Comparison of ENCODE assay signal across 1 cellular context in the genomic region with DNA sequence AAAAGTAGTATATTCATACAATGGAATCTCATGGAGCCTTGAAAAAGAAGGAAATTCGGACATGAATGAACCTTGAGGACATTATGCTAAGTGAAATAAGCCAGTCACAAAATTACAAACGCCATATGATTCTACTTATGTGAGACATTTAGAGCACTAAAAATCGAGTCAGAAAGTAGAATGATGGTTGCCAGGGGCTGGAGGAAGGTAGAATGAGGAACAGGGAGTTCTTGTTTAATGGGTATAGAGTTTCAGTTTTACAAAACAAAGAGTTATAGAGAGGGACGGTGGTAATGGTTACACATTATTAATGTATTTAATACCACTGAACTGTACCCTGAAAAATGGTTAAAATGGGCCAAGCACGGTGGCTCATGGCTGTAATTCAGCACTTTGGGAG.
TF ChIP-seq lines count a peak whose summit lies in the region.

No MANE protein-coding gene starts in this region.

TF ChIP-seq in GM12878, 131 proteins besides CTCF, POLR2A, EP300 and RAD21 (continued from another document and continues in another):
- TF ChIP-seq, protein P1, sequence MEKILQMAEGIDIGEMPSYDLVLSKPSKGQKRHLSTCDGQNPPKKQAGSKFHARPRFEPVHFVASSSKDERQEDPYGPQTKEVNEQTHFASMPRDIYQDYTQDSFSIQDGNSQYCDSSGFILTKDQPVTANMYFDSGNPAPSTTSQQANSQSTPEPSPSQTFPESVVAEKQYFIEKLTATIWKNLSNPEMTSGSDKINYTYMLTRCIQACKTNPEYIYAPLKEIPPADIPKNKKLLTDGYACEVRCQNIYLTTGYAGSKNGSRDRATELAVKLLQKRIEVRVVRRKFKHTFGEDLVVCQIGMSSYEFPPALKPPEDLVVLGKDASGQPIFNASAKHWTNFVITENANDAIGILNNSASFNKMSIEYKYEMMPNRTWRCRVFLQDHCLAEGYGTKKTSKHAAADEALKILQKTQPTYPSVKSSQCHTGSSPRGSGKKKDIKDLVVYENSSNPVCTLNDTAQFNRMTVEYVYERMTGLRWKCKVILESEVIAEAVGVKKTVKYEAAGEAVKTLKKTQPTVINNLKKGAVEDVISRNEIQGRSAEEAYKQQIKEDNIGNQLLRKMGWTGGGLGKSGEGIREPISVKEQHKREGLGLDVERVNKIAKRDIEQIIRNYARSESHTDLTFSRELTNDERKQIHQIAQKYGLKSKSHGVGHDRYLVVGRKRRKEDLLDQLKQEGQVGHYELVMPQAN (conservative IDR thresholded peaks at IDR 0.05), result peak; percentile 57; the same call in 1 of the 2 replicates
- TF ChIP-seq JUNB (IDR thresholded peaks at IDR 0.05), result peak; percentile 23
- no peak for TF ChIP-seq PAX5 (IDR thresholded peaks at IDR 0.05; ENCODE audit: borderline replicate concordance, low read depth, low read length)
- TF ChIP-seq BHLHE40 (IDR thresholded peaks at IDR 0.05; ENCODE audit: borderline replicate concordance in 1 of 2, low read depth in 2 of 2, low read length in 1 of 2), result peak in 1 of 2 experiments; percentile 25; a peak in 1 of 4 replicates
- TF ChIP-seq ZSCAN29 (IDR thresholded peaks at IDR 0.05), result no peak
- TF ChIP-seq ESRRA (IDR thresholded peaks at IDR 0.05; ENCODE audit: low read length), result no peak
- no peak for TF ChIP-seq EED (IDR thresholded peaks at IDR 0.05; ENCODE audit: low read depth)
- no peak for TF ChIP-seq SUZ12 (IDR thresholded peaks at IDR 0.05; ENCODE audit: unreplicated experiment)
- no peak for TF ChIP-seq NR2C1 (IDR thresholded peaks at IDR 0.05)
- peak; percentile 42; the same call in 1 of the 2 replicates for TF ChIP-seq BACH1 (IDR thresholded peaks at IDR 0.05; ENCODE audit: borderline replicate concordance)
- TF ChIP-seq, protein P2, sequence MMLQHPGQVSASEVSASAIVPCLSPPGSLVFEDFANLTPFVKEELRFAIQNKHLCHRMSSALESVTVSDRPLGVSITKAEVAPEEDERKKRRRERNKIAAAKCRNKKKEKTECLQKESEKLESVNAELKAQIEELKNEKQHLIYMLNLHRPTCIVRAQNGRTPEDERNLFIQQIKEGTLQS (IDR thresholded peaks at IDR 0.05; ENCODE audit: borderline replicate concordance, extremely low read depth, low read depth, low read length), result no peak
- TF ChIP-seq MYB (IDR thresholded peaks at IDR 0.05; ENCODE audit: borderline replicate concordance, low read depth, low read length), result no peak
- TF ChIP-seq, protein P3, sequence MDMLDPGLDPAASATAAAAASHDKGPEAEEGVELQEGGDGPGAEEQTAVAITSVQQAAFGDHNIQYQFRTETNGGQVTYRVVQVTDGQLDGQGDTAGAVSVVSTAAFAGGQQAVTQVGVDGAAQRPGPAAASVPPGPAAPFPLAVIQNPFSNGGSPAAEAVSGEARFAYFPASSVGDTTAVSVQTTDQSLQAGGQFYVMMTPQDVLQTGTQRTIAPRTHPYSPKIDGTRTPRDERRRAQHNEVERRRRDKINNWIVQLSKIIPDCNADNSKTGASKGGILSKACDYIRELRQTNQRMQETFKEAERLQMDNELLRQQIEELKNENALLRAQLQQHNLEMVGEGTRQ (IDR thresholded peaks at IDR 0.05; ENCODE audit: borderline replicate concordance, low read depth, low read length), result no peak
- no peak for TF ChIP-seq SIX5 (IDR thresholded peaks at IDR 0.05; ENCODE audit: low read depth, low read length, severe bottlenecking)
- 0 out of 2 replicates have a peak, but pooled peaks have one; percentile 29 for TF ChIP-seq NFIC (IDR thresholded peaks at IDR 0.05; ENCODE audit: low read depth, low read length)
- TF ChIP-seq SMAD1 (IDR thresholded peaks at IDR 0.05; ENCODE audit: low read depth, partially characterized antibody), result no peak
- no peak for TF ChIP-seq TCF7 (IDR thresholded peaks at IDR 0.05; ENCODE audit: borderline replicate concordance)
- TF ChIP-seq, protein P4, sequence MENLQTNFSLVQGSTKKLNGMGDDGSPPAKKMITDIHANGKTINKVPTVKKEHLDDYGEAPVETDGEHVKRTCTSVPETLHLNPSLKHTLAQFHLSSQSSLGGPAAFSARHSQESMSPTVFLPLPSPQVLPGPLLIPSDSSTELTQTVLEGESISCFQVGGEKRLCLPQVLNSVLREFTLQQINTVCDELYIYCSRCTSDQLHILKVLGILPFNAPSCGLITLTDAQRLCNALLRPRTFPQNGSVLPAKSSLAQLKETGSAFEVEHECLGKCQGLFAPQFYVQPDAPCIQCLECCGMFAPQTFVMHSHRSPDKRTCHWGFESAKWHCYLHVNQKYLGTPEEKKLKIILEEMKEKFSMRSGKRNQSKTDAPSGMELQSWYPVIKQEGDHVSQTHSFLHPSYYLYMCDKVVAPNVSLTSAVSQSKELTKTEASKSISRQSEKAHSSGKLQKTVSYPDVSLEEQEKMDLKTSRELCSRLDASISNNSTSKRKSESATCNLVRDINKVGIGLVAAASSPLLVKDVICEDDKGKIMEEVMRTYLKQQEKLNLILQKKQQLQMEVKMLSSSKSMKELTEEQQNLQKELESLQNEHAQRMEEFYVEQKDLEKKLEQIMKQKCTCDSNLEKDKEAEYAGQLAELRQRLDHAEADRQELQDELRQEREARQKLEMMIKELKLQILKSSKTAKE (IDR thresholded peaks at IDR 0.05; ENCODE audit: low read depth, poor library complexity, severe bottlenecking), result peak; percentile 63
- TF ChIP-seq RB1 (IDR thresholded peaks at IDR 0.05; ENCODE audit: borderline replicate concordance), result no peak
- no peak for TF ChIP-seq MYC (IDR thresholded peaks at IDR 0.05; ENCODE audit: insufficient read depth, insufficient read length, insufficient replicate concordance, low read length, severe bottlenecking)
- no peak for TF ChIP-seq KLF5 (IDR thresholded peaks at IDR 0.05; ENCODE audit: partially characterized antibody)
- TF ChIP-seq TCF12 (IDR thresholded peaks at IDR 0.05; ENCODE audit: low read depth, low read length), result no peak
- no peak for TF ChIP-seq SUPT20H (IDR thresholded peaks at IDR 0.05; ENCODE audit: borderline replicate concordance, control insufficient read depth, low read depth, low read length)
- no peak for TF ChIP-seq NFXL1 (IDR thresholded peaks at IDR 0.05; ENCODE audit: borderline replicate concordance)
- TF ChIP-seq ATF7 (IDR thresholded peaks at IDR 0.05; ENCODE audit: low read depth), result peak; percentile 48; the same call in 1 of the 2 replicates
- TF ChIP-seq SP1 (IDR thresholded peaks at IDR 0.05; ENCODE audit: low read depth, low read length), result no peak
- TF ChIP-seq, protein P5, sequence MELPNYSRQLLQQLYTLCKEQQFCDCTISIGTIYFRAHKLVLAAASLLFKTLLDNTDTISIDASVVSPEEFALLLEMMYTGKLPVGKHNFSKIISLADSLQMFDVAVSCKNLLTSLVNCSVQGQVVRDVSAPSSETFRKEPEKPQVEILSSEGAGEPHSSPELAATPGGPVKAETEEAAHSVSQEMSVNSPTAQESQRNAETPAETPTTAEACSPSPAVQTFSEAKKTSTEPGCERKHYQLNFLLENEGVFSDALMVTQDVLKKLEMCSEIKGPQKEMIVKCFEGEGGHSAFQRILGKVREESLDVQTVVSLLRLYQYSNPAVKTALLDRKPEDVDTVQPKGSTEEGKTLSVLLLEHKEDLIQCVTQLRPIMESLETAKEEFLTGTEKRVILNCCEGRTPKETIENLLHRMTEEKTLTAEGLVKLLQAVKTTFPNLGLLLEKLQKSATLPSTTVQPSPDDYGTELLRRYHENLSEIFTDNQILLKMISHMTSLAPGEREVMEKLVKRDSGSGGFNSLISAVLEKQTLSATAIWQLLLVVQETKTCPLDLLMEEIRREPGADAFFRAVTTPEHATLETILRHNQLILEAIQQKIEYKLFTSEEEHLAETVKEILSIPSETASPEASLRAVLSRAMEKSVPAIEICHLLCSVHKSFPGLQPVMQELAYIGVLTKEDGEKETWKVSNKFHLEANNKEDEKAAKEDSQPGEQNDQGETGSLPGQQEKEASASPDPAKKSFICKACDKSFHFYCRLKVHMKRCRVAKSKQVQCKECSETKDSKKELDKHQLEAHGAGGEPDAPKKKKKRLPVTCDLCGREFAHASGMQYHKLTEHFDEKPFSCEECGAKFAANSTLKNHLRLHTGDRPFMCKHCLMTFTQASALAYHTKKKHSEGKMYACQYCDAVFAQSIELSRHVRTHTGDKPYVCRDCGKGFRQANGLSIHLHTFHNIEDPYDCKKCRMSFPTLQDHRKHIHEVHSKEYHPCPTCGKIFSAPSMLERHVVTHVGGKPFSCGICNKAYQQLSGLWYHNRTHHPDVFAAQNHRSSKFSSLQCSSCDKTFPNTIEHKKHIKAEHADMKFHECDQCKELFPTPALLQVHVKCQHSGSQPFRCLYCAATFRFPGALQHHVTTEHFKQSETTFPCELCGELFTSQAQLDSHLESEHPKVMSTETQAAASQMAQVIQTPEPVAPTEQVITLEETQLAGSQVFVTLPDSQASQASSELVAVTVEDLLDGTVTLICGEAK (IDR thresholded peaks at IDR 0.05; ENCODE audit: borderline replicate concordance), result no peak
- peak; percentile 99 for TF ChIP-seq ZNF217 (IDR thresholded peaks at IDR 0.05)
- no peak for TF ChIP-seq POLR2AphosphoS2 (IDR thresholded peaks at IDR 0.05; ENCODE audit: low read depth, low read length)
- TF ChIP-seq, protein P6, sequence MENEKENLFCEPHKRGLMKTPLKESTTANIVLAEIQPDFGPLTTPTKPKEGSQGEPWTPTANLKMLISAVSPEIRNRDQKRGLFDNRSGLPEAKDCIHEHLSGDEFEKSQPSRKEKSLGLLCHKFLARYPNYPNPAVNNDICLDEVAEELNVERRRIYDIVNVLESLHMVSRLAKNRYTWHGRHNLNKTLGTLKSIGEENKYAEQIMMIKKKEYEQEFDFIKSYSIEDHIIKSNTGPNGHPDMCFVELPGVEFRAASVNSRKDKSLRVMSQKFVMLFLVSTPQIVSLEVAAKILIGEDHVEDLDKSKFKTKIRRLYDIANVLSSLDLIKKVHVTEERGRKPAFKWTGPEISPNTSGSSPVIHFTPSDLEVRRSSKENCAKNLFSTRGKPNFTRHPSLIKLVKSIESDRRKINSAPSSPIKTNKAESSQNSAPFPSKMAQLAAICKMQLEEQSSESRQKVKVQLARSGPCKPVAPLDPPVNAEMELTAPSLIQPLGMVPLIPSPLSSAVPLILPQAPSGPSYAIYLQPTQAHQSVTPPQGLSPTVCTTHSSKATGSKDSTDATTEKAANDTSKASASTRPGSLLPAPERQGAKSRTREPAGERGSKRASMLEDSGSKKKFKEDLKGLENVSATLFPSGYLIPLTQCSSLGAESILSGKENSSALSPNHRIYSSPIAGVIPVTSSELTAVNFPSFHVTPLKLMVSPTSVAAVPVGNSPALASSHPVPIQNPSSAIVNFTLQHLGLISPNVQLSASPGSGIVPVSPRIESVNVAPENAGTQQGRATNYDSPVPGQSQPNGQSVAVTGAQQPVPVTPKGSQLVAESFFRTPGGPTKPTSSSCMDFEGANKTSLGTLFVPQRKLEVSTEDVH (IDR thresholded peaks at IDR 0.05; ENCODE audit: low read depth, partially characterized antibody), result no peak
- TF ChIP-seq GATAD2B (conservative IDR thresholded peaks at IDR 0.05; ENCODE audit: low read depth), result no peak
- TF ChIP-seq ZNF622 (IDR thresholded peaks at IDR 0.05), result no peak
- no peak for TF ChIP-seq SIN3A (IDR thresholded peaks at IDR 0.05; ENCODE audit: low read depth, low read length)
- TF ChIP-seq SPI1 (IDR thresholded peaks at IDR 0.05; ENCODE audit: borderline replicate concordance, insufficient read depth, low read depth, low read length), result peak; percentile 95
- 0 out of 2 replicates have a peak, but pooled peaks have one; percentile 23 for TF ChIP-seq BCL11A (IDR thresholded peaks at IDR 0.05; ENCODE audit: low read depth, low read length)
- no peak for TF ChIP-seq MTA3 (IDR thresholded peaks at IDR 0.05; ENCODE audit: borderline replicate concordance, low read length)
- no peak for TF ChIP-seq NFYA (IDR thresholded peaks at IDR 0.05; ENCODE audit: borderline replicate concordance, low read depth, low read length)
- TF ChIP-seq SMARCA5 (IDR thresholded peaks at IDR 0.05), result peak; percentile 68
- TF ChIP-seq ZBED1 (IDR thresholded peaks at IDR 0.05; ENCODE audit: borderline replicate concordance), result no peak
- TF ChIP-seq, protein P7, sequence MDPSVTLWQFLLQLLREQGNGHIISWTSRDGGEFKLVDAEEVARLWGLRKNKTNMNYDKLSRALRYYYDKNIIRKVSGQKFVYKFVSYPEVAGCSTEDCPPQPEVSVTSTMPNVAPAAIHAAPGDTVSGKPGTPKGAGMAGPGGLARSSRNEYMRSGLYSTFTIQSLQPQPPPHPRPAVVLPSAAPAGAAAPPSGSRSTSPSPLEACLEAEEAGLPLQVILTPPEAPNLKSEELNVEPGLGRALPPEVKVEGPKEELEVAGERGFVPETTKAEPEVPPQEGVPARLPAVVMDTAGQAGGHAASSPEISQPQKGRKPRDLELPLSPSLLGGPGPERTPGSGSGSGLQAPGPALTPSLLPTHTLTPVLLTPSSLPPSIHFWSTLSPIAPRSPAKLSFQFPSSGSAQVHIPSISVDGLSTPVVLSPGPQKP (IDR thresholded peaks at IDR 0.05; ENCODE audit: low read depth, low read length), result no peak
- TF ChIP-seq, protein P8, sequence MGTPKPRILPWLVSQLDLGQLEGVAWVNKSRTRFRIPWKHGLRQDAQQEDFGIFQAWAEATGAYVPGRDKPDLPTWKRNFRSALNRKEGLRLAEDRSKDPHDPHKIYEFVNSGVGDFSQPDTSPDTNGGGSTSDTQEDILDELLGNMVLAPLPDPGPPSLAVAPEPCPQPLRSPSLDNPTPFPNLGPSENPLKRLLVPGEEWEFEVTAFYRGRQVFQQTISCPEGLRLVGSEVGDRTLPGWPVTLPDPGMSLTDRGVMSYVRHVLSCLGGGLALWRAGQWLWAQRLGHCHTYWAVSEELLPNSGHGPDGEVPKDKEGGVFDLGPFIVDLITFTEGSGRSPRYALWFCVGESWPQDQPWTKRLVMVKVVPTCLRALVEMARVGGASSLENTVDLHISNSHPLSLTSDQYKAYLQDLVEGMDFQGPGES (IDR thresholded peaks at IDR 0.05), result no peak
- TF ChIP-seq CEBPB (IDR thresholded peaks at IDR 0.05; ENCODE audit: borderline replicate concordance in 1 of 2, low read depth in 2 of 2, low read length in 2 of 2), result no peak
- no peak for TF ChIP-seq ETV6 (conservative IDR thresholded peaks at IDR 0.05 in 1 of 2, IDR thresholded peaks at IDR 0.05 in 1 of 2; ENCODE audit: borderline replicate concordance in 1 of 2, low read depth in 1 of 2)
- TF ChIP-seq SRF (IDR thresholded peaks at IDR 0.05; ENCODE audit: low read depth in 2 of 2, low read length in 2 of 2), result no peak
- no peak for TF ChIP-seq RCOR1 (conservative IDR thresholded peaks at IDR 0.05; ENCODE audit: low read depth, low read length)
- TF ChIP-seq FOS (IDR thresholded peaks at IDR 0.05; ENCODE audit: borderline replicate concordance, extremely low read depth, insufficient read length), result no peak
- no peak for TF ChIP-seq KAT2A (conservative IDR thresholded peaks at IDR 0.05; ENCODE audit: control insufficient read depth, low read depth, low read length)
- no peak for TF ChIP-seq YBX1 (IDR thresholded peaks at IDR 0.05)
- no peak for TF ChIP-seq POLR2AphosphoS5 (IDR thresholded peaks at IDR 0.05; ENCODE audit: low read length)
- no peak for TF ChIP-seq KDM1A (IDR thresholded peaks at IDR 0.05; ENCODE audit: borderline replicate concordance)
- TF ChIP-seq, protein P9, sequence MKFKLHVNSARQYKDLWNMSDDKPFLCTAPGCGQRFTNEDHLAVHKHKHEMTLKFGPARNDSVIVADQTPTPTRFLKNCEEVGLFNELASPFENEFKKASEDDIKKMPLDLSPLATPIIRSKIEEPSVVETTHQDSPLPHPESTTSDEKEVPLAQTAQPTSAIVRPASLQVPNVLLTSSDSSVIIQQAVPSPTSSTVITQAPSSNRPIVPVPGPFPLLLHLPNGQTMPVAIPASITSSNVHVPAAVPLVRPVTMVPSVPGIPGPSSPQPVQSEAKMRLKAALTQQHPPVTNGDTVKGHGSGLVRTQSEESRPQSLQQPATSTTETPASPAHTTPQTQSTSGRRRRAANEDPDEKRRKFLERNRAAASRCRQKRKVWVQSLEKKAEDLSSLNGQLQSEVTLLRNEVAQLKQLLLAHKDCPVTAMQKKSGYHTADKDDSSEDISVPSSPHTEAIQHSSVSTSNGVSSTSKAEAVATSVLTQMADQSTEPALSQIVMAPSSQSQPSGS (IDR thresholded peaks at IDR 0.05; ENCODE audit: low read length), result peak; percentile 21; the same call in 1 of the 2 replicates
